Comparison of ENCODE assay signal across 21 cellular contexts in the genomic region with DNA sequence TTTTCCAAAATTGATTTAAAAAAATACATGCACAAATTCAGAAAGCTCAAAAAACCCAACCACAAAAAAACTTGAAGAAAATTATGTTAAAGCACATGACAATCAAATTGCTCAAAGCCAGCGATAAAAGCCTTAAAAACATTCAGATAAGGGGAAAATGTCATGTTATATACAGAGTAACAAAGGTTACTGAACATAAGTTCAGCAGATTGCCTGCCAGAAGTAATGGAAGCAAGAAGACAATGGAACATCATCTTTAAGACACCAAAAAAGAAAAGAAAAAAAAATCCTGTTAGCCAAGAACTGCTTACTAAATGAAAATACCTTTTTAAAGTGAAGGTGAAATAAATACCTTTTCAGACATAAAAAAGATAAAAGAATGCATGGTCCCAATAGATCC.
"Had no signal": no experiment of that assay in that cellular context is flagged by ENCODE, and none has a peak within 500 bp of the region (broad histone marks: within the 10 kb centered on the region; RNA-seq: fewer than 3 reads in every experiment).

No MANE protein-coding gene starts in this region.

- H3K27ac ChIP-seq: colonic mucosa, esophagus muscularis mucosa, hepatocyte, left ventricle myocardium inferior, spleen, thoracic aorta, vagina had no signal

- H3K36me3 ChIP-seq: colonic mucosa, esophagus muscularis mucosa, left ventricle myocardium inferior, spleen, thoracic aorta, vagina had no signal

- H3K79me2 ChIP-seq: hepatocyte had no signal

- H3K4me3 Mint-ChIP-seq: activated naive CD8-positive, alpha-beta T cell treated with anti-CD3 and anti-CD28 coated beads for 36 hours; activated T-cell treated with anti-CD3 and anti-CD28 coated beads, Interleukin-2, amount 50 U/mL, for 24 hours; activated T-helper 17 cell treated with anti-CD3 and anti-CD28 coated beads, Interleukin-2, amount 50 U/mL, for 72 hours; natural killer cell; type B pancreatic cell had no signal

- H3K4me3 ChIP-seq: colonic mucosa, esophagus muscularis mucosa, hepatocyte, left ventricle myocardium inferior, spleen, thoracic aorta, vagina had no signal

- H2AFZ ChIP-seq: hepatocyte had no signal

- H3K27ac Mint-ChIP-seq: activated naive CD8-positive, alpha-beta T cell treated with anti-CD3 and anti-CD28 coated beads for 36 hours; activated T-cell treated with anti-CD3 and anti-CD28 coated beads, Interleukin-2, amount 50 U/mL, for 24 hours; activated T-helper 17 cell treated with anti-CD3 and anti-CD28 coated beads, Interleukin-2, amount 50 U/mL, for 72 hours; natural killer cell; type B pancreatic cell had no signal

- FAIRE-seq: bronchial epithelial cell had no signal

- DNase-seq: activated CD8-positive, alpha-beta memory T cell treated with anti-CD3 and anti-CD28 coated beads for 24 hours; activated CD8-positive, alpha-beta memory T cell treated with anti-CD3 and anti-CD28 coated beads, Interleukin-2, amount 50 U/mL, for 4 hours; activated naive CD4-positive, alpha-beta T cell; activated naive CD8-positive, alpha-beta T cell treated with anti-CD3 and anti-CD28 coated beads for 36 hours; activated T-cell treated with anti-CD3 and anti-CD28 coated beads, Interleukin-2, amount 50 U/mL, for 24 hours; amniotic stem cell; colonic mucosa; glutamatergic neuron; left ventricle myocardium inferior; midbrain; natural killer cell; spleen; stimulated activated CD4-positive, alpha-beta T cell treated with anti-CD3 and anti-CD28 coated beads, Interleukin-4, amount 100 ng/mL, for 24 hours; stimulated activated naive CD4-positive, alpha-beta T cell treated with Interleukin-2 at 50 U/mL for 16 hours had no signal

- H3K36me3 Mint-ChIP-seq: type B pancreatic cell had no signal

- H3K27me3 Mint-ChIP-seq: activated naive CD8-positive, alpha-beta T cell treated with anti-CD3 and anti-CD28 coated beads for 36 hours; activated T-cell treated with anti-CD3 and anti-CD28 coated beads, Interleukin-2, amount 50 U/mL, for 24 hours; activated T-helper 17 cell treated with anti-CD3 and anti-CD28 coated beads, Interleukin-2, amount 50 U/mL, for 72 hours; type B pancreatic cell had no signal

- H3K9me3 Mint-ChIP-seq: natural killer cell had no signal

- H3K4me1 Mint-ChIP-seq: activated naive CD8-positive, alpha-beta T cell treated with anti-CD3 and anti-CD28 coated beads for 36 hours; natural killer cell had no signal

- H3K9me3 ChIP-seq: colonic mucosa, esophagus muscularis mucosa, thoracic aorta had no signal

- H3K27me3 ChIP-seq: colonic mucosa, esophagus muscularis mucosa, hepatocyte, spleen, vagina had no signal

- H3K4me1 ChIP-seq: colonic mucosa, left ventricle myocardium inferior, vagina had no signal

- ATAC-seq: activated T-helper 17 cell treated with anti-CD3 and anti-CD28 coated beads, Interleukin-2, amount 50 U/mL, for 72 hours; natural killer cell had no signal

- H3K4me2 ChIP-seq: hepatocyte had no signal
